Comparison of ENCODE assay signal across 8 cellular contexts in the genomic region with DNA sequence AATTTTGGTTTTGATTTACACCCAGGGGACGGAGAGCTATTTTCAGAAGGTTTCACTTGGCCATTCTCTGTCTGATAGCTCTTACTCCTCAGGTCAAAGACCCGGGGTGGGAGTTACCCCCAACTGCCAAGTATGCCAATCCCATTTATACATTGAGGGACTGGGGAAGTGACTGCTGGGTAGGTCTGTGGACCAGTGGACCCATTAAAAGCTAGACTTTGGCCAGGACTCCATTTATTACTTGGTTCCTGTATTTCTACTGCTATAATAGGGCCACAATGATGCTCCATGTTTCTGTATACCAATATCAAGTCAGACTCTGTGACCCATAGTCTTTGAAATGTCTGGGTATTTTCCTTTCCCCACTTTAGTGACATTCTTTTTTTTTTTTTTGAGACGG.
"Had no signal": no experiment of that assay in that cellular context is flagged by ENCODE, and none has a peak within 500 bp of the region (broad histone marks: within the 10 kb centered on the region; RNA-seq: fewer than 3 reads in every experiment).

No MANE protein-coding gene starts in this region.

- FAIRE-seq: G401.6, GM12878, GM12891, GM12892, GM18507, GM19239 had no signal

- H3K4me3 ChIP-seq: GM12878 had no signal

- DNase-seq: GDM1, GF-D8 had no signal

- ATAC-seq: GM12878 had no signal
